ENCODE assay signal across 1 cellular context in the genomic region with DNA sequence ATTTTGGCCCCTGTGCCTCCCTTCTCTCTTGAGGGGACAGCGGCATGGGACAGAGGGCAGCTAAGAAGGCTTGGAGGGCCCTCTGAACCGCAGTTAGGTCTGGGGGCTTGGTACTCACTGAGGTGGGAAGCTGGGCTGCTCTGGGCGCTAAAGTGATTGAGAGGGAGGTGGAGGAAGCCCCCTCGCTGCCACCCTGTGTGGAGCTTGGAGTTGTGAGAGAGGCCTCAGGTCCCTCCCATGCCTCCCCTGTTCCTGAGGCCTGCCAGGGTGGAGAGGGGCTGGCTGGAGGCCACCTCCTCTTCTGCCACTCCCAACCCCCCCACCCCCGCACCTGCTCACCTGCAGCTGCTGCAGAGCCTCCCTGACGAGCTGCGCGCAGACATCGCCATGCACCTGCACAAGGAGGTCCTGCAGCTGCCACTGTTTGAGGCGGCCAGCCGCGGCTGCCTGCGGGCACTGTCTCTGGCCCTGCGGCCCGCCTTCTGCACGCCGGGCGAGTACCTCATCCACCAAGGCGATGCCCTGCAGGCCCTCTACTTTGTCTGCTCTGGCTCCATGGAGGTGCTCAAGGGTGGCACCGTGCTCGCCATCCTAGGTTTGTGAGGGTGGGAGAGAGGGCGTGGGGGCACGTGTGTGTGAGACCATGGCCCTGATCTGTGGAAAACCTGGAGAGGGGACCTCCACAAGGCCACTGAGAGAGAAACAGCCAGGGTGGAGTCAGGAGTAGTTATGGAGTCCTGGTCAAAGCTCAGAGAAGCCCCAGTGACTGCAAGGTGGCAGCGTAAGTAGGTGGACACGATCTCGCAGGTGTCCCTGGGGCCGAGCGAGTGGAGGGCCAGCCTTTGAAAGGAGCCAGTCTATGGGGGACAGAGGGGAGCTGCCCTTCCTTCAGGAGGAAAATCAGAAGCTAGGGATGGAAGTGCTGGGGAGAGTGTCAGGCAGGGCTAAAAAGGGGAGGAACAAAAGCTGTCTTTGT.
TF ChIP-seq lines count a peak whose summit lies in the region.

No MANE protein-coding gene starts in this region.

TF ChIP-seq in IMR-90, 13 proteins besides CTCF, POLR2A, EP300 and RAD21 (continued from another document):
- TF ChIP-seq, protein P1, sequence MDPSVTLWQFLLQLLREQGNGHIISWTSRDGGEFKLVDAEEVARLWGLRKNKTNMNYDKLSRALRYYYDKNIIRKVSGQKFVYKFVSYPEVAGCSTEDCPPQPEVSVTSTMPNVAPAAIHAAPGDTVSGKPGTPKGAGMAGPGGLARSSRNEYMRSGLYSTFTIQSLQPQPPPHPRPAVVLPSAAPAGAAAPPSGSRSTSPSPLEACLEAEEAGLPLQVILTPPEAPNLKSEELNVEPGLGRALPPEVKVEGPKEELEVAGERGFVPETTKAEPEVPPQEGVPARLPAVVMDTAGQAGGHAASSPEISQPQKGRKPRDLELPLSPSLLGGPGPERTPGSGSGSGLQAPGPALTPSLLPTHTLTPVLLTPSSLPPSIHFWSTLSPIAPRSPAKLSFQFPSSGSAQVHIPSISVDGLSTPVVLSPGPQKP (IDR thresholded peaks at IDR 0.05; ENCODE audit: borderline replicate concordance, low read depth, low read length), result no peak
- TF ChIP-seq BHLHE40 (IDR thresholded peaks at IDR 0.05; ENCODE audit: low read depth, low read length) (no peak), NFE2L2 (IDR thresholded peaks at IDR 0.05; ENCODE audit: low read depth, low read length) (no peak), MAFK (IDR thresholded peaks at IDR 0.05; ENCODE audit: low read depth, low read length) (no peak), RFX5 (IDR thresholded peaks at IDR 0.05; ENCODE audit: low read depth, low read length) (no peak), RCOR1 (IDR thresholded peaks at IDR 0.05; ENCODE audit: insufficient replicate concordance, low read length) (no peak), MAZ (IDR thresholded peaks at IDR 0.05; ENCODE audit: borderline replicate concordance, low read depth, low read length) (no peak), CHD1 (IDR thresholded peaks at IDR 0.05; ENCODE audit: low read depth, low read length) (no peak), FOS (IDR thresholded peaks at IDR 0.05; ENCODE audit: low read depth, low read length) (no peak), SMC3 (IDR thresholded peaks at IDR 0.05; ENCODE audit: low read depth, low read length) (no peak), MXI1 (IDR thresholded peaks at IDR 0.05; ENCODE audit: borderline replicate concordance, low read depth, low read length) (no peak)
- TF ChIP-seq, protein P2, sequence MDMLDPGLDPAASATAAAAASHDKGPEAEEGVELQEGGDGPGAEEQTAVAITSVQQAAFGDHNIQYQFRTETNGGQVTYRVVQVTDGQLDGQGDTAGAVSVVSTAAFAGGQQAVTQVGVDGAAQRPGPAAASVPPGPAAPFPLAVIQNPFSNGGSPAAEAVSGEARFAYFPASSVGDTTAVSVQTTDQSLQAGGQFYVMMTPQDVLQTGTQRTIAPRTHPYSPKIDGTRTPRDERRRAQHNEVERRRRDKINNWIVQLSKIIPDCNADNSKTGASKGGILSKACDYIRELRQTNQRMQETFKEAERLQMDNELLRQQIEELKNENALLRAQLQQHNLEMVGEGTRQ (IDR thresholded peaks at IDR 0.05; ENCODE audit: low read depth, low read length), result no peak
